8 cellular contexts compared by ENCODE assay signal in genomic region chr16:49168146-49168545, GRCh38.
"Had no signal": no experiment of that assay in that cellular context is flagged by ENCODE, and none has a peak within 500 bp of the region (broad histone marks: within the 10 kb centered on the region; RNA-seq: fewer than 3 reads in every experiment).

No MANE protein-coding gene starts in this region.

- H3K4me3 ChIP-seq: GM23248, HAP-1 had no signal

- H2AFZ ChIP-seq: GM23248 had no signal

- DNase-seq: GM23248, GOT3, H7, HFFc6 had no signal

- H3K4me1 ChIP-seq: HAP-1 had no signal

- H3K36me3 ChIP-seq: HAP-1 had no signal

- ATAC-seq: HCT116, HepG2 had no signal

- H3K9me3 ChIP-seq: HAP-1 had no signal

- FAIRE-seq: HepG2 had no signal

- H3K27ac ChIP-seq: GM23248, HL-60 had no signal
